18 cellular contexts compared by ENCODE assay signal in the genomic region with DNA sequence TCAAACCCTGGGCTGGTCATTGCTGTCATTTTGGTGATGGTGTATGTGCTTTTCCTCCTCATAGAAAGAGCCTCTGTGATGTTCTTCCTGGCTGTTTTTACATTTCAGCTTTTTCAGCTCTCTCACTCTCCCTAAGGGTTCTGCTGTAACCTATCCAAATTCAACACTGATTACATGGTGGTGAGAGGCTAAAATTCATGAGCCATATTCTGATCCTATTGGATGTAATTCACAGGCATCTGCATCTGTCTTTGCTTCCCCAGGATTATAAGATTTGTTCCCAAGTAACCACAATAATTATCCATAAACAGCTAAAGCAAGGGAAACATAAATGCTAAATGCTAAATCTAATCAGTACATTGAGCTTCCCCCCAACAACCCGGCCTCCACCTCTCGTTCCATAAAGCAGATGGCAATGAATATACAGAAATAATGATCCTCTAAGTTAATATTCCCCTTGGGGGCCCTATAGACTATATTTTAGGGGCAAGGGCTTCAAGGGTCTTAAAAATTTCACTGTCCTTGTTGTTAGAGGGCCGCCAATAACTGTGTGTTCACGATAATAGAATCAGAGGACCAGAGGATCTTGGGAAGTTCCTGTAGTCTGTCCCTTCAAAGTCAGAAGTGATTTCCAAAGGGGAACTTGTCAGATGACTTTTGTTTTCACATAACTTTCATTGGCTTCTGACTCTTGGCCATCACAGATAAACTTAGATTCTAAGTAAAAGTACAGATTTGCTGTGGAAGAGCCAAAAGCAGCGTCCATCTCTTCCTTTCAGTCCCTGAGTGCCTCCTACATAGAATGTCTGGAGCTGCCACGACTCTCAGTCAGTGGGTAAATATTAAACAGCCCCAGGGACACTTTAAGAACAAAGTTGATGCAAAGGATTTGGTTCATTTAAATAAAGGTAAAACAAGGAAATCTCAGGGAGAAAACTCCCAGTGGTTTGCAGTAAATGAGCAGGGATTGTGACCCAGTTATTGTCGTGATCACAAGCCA.
A peak's percentile ranks its signal among the peaks of the same experiment; 100 is the strongest.
DNase-seq lines count a peak whose midpoint lies in the region; ATAC-seq and TF ChIP-seq lines count a peak whose summit lies in the region.
"Had no signal": no experiment of that assay in that cellular context is flagged by ENCODE, and none has a peak within 500 bp of the region (broad histone marks: within the 10 kb centered on the region; RNA-seq: fewer than 3 reads in every experiment).

No MANE protein-coding gene starts in this region.

- no peak overlapping the region for H3K9ac ChIP-seq in HUES48 (ENCODE audit: low read depth, low read length)
- H3K9ac ChIP-seq in endodermal cell (ENCODE audit: extremely low read depth, low read length, poor library complexity, severe bottlenecking) = peak overlapping the region; percentile 3

- TF ChIP-seq POLR2A in gastrocnemius medialis (IDR thresholded peaks at IDR 0.05) = no peak

- H3K4me1 Mint-ChIP-seq in endodermal cell = peaks cover 38% of the 10 kb centered on the region
- no peaks in the 10 kb centered on the region for H3K4me1 Mint-ChIP-seq in natural killer cell treated with Interleukin-12 subunit alpha and Interleukin-12 subunit beta and Interleukin-15 and Interleukin-18, amount 100 ng/mL, for 72 hours (ENCODE audit: low read depth in 2 of 2)
- H3K4me1 Mint-ChIP-seq in activated naive CD4-positive, alpha-beta T cell treated with anti-CD3 and anti-CD28 coated beads, Interleukin-2, amount 10 ng/mL, durations not matched to agents 7 days and 5 days = no peaks in the 10 kb centered on the region

- in situ Hi-C loops in gastrocnemius medialis (cut with MboI; ENCODE audit: low sequenced_read_pairs in 4 of 4) = loop anchor here in 3 of 4 donors (10.0 kb wide), 3 partner anchors 552 to 792 kb away; no protein-coding TSS in a partner anchor

- peak overlapping the region; percentile 63 for H3K27ac ChIP-seq in HUES48 (ENCODE audit: low read depth, low read length)
- no peak overlapping the region for H3K27ac ChIP-seq in endodermal cell (ENCODE audit: low read depth, low read length)
- peak overlapping the region; percentile 14 to 48 (median 31) for H3K27ac ChIP-seq in gastrocnemius medialis
- H3K27ac ChIP-seq in psoas muscle = no peak overlapping the region

- TF ChIP-seq CTCF in endodermal cell (conservative IDR thresholded peaks at IDR 0.05) (no peak), gastrocnemius medialis (IDR thresholded peaks at IDR 0.05 in 4 of 5, conservative IDR thresholded peaks at IDR 0.05 in 1 of 5) (no peak), psoas muscle (IDR thresholded peaks at IDR 0.05) (no peak)

- H3K4me3 Mint-ChIP-seq in endodermal cell = no peak overlapping the region
- H3K4me3 Mint-ChIP-seq in natural killer cell treated with Interleukin-12 subunit alpha and Interleukin-12 subunit beta and Interleukin-15 and Interleukin-18, amount 100 ng/mL, for 72 hours = no peak overlapping the region
- H3K4me3 Mint-ChIP-seq in activated naive CD4-positive, alpha-beta T cell treated with anti-CD3 and anti-CD28 coated beads, Interleukin-2, amount 10 ng/mL, durations not matched to agents 7 days and 5 days = no peak overlapping the region
- H3K4me3 Mint-ChIP-seq: activated CD8-positive, alpha-beta T cell treated with anti-CD3 and anti-CD28 coated beads, Interleukin-2, amount 10 ng/mL, durations not matched to agents 7 days and 5 days; neural crest cell had no signal

- peak overlapping the region; percentile 74 for H3K27ac Mint-ChIP-seq in endodermal cell
- no peak overlapping the region for H3K27ac Mint-ChIP-seq in natural killer cell treated with Interleukin-12 subunit alpha and Interleukin-12 subunit beta and Interleukin-15 and Interleukin-18, amount 100 ng/mL, for 72 hours
- no peak overlapping the region for H3K27ac Mint-ChIP-seq in activated naive CD4-positive, alpha-beta T cell treated with anti-CD3 and anti-CD28 coated beads, Interleukin-2, amount 10 ng/mL, durations not matched to agents 7 days and 5 days
- H3K27ac Mint-ChIP-seq: activated CD8-positive, alpha-beta T cell treated with anti-CD3 and anti-CD28 coated beads, Interleukin-2, amount 10 ng/mL, durations not matched to agents 7 days and 5 days had no signal

- peaks cover under 1% of the 10 kb centered on the region; the same call in 1 of the 2 replicates for H3K4me1 ChIP-seq in HUES48 (ENCODE audit: control insufficient read depth, insufficient read depth, low read length)
- H3K4me1 ChIP-seq in endodermal cell (ENCODE audit: control insufficient read depth, insufficient read depth, low read length) = peaks cover 6% of the 10 kb centered on the region
- peaks cover 0 to 3% of the 10 kb centered on the region in 2 donors for H3K4me1 ChIP-seq in gastrocnemius medialis
- H3K4me1 ChIP-seq in psoas muscle = no peaks in the 10 kb centered on the region
- H3K4me1 ChIP-seq: ascending aorta had no signal

- no peaks in the 10 kb centered on the region for H3K9me3 ChIP-seq in HUES48 (ENCODE audit: control insufficient read depth, insufficient read depth, low read length)
- H3K9me3 ChIP-seq in endodermal cell (ENCODE audit: control insufficient read depth, low read length) = no peaks in the 10 kb centered on the region
- H3K9me3 ChIP-seq in gastrocnemius medialis = no peaks in the 10 kb centered on the region
- H3K9me3 ChIP-seq in psoas muscle = no peaks in the 10 kb centered on the region
- H3K9me3 ChIP-seq: ascending aorta, MG63 had no signal

- CTCF ChIA-PET in activated naive CD4-positive, alpha-beta T cell treated with anti-CD3 and anti-CD28 coated beads, Interleukin-2, amount 10 ng/mL, durations not matched to agents 7 days and 5 days (lab: Charles Lee) = no interaction called here

- no peaks in the 10 kb centered on the region for H3K36me3 Mint-ChIP-seq in endodermal cell (ENCODE audit: low read depth)
- H3K36me3 Mint-ChIP-seq in natural killer cell treated with Interleukin-12 subunit alpha and Interleukin-12 subunit beta and Interleukin-15 and Interleukin-18, amount 100 ng/mL, for 72 hours = no peaks in the 10 kb centered on the region
- no peaks in the 10 kb centered on the region for H3K36me3 Mint-ChIP-seq in activated naive CD4-positive, alpha-beta T cell treated with anti-CD3 and anti-CD28 coated beads, Interleukin-2, amount 10 ng/mL, durations not matched to agents 7 days and 5 days

- H3K27me3 ChIP-seq in HUES48 (ENCODE audit: control insufficient read depth, insufficient read depth, low read length) (no peaks in the 10 kb centered on the region), endodermal cell (ENCODE audit: control insufficient read depth, insufficient read depth, low read length, poor library complexity, severe bottlenecking) (no peaks in the 10 kb centered on the region), gastrocnemius medialis (no peaks in the 10 kb centered on the region), psoas muscle (ENCODE audit: insufficient read depth in 3 of 3, low read length in 2 of 3) (no peaks in the 10 kb centered on the region)
- H3K27me3 ChIP-seq: ascending aorta, MG63 had no signal

- H3K9me3 Mint-ChIP-seq in endodermal cell = no peaks in the 10 kb centered on the region
- H3K9me3 Mint-ChIP-seq in natural killer cell treated with Interleukin-12 subunit alpha and Interleukin-12 subunit beta and Interleukin-15 and Interleukin-18, amount 100 ng/mL, for 72 hours = no peaks in the 10 kb centered on the region
- H3K9me3 Mint-ChIP-seq in activated naive CD4-positive, alpha-beta T cell treated with anti-CD3 and anti-CD28 coated beads, Interleukin-2, amount 10 ng/mL, durations not matched to agents 7 days and 5 days = no peaks in the 10 kb centered on the region
- H3K9me3 Mint-ChIP-seq: neural crest cell had no signal

- ATAC-seq in left colon (peak; percentile 58), gastrocnemius medialis (peak; percentile 33 to 36), psoas muscle (no peak)
- no peak for ATAC-seq in natural killer cell treated with Interleukin-12 subunit alpha and Interleukin-12 subunit beta and Interleukin-15 and Interleukin-18, amount 100 ng/mL, for 72 hours
- ATAC-seq: activated CD8-positive, alpha-beta T cell treated with anti-CD3 and anti-CD28 coated beads, Interleukin-2, amount 10 ng/mL, durations not matched to agents 7 days and 5 days; left lobe of liver had no signal

- H3K27me3 Mint-ChIP-seq in endodermal cell (ENCODE audit: insufficient read depth) = no peaks in the 10 kb centered on the region
- peaks cover 5 to 6% of the 10 kb centered on the region in 2 donors for H3K27me3 Mint-ChIP-seq in natural killer cell treated with Interleukin-12 subunit alpha and Interleukin-12 subunit beta and Interleukin-15 and Interleukin-18, amount 100 ng/mL, for 72 hours
- H3K27me3 Mint-ChIP-seq in activated naive CD4-positive, alpha-beta T cell treated with anti-CD3 and anti-CD28 coated beads, Interleukin-2, amount 10 ng/mL, durations not matched to agents 7 days and 5 days = peaks cover 4% of the 10 kb centered on the region

- H3K36me3 ChIP-seq in HUES48 (ENCODE audit: control insufficient read depth, insufficient read depth, low read length) = no peaks in the 10 kb centered on the region
- H3K36me3 ChIP-seq in endodermal cell (ENCODE audit: control insufficient read depth, insufficient read depth, low read length) = no peaks in the 10 kb centered on the region
- H3K36me3 ChIP-seq in gastrocnemius medialis = no peaks in the 10 kb centered on the region
- H3K36me3 ChIP-seq in psoas muscle (ENCODE audit: insufficient read depth in 1 of 2, low read depth in 1 of 2) = no peaks in the 10 kb centered on the region
- H3K36me3 ChIP-seq: ascending aorta, MG63 had no signal

- H3K4me3 ChIP-seq in HUES48 (ENCODE audit: low read depth, low read length) = no peak overlapping the region
- H3K4me3 ChIP-seq in endodermal cell (ENCODE audit: low read length) = peak overlapping the region; percentile 19
- no peak overlapping the region for H3K4me3 ChIP-seq in gastrocnemius medialis
- no peak overlapping the region for H3K4me3 ChIP-seq in psoas muscle
- H3K4me3 ChIP-seq: ascending aorta, MG63, skin epidermis had no signal

- WGBS in endodermal cell (ENCODE audit: insufficient coverage in 1 of 2, insufficient read length in 1 of 2), 2 experiments = 88 to 89% methylated on average over 6 to 7 of the region's 7 CpGs
- 49 to 53% (median 51%) methylated on average over 7 of the region's 7 CpGs for WGBS in psoas muscle, 3 donors

- intact Hi-C loops in left colon (cut with DNase I, micrococcal nuclease) = no loop called here
- intact Hi-C loops in gastrocnemius medialis (cut with DNase I; ENCODE audit: low total_unique reads) = no loop called here
- intact Hi-C loops in psoas muscle (cut with DNase I) = loop anchor here in 1 of 2 donors (10.0 kb wide), 1 partner anchor 782 kb away; no protein-coding TSS in a partner anchor

- no peak for DNase-seq in endodermal cell
- no peak for DNase-seq in left colon
- no peak for DNase-seq in gastrocnemius medialis
- DNase-seq in natural killer cell treated with Interleukin-12 subunit alpha and Interleukin-12 subunit beta and Interleukin-15 and Interleukin-18, amount 100 ng/mL, for 72 hours (ENCODE audit: low spot score) = no peak
- DNase-seq in activated naive CD4-positive, alpha-beta T cell treated with anti-CD3 and anti-CD28 coated beads, Interleukin-2, amount 10 ng/mL, durations not matched to agents 7 days and 5 days = no peak
- DNase-seq in psoas muscle = no peak
- DNase-seq in NCI-H226 = no peak
- DNase-seq: activated CD8-positive, alpha-beta T cell treated with anti-CD3 and anti-CD28 coated beads, Interleukin-2, amount 10 ng/mL, durations not matched to agents 7 days and 5 days; hypothalamus; MG63; NCI-H2081; NCI-H526; stimulated activated naive CD4-positive, alpha-beta T cell had no signal

Comparison
In these comparisons a context has a peak if more than half of its experiments do, and no peak if none do; other contexts are left out.
1. H3K27ac ChIP-seq: peak in HUES48 (single experiment) and gastrocnemius medialis (4 of 4); none in endodermal cell (single experiment) and psoas muscle (single experiment).
2. ATAC-seq: peak in left colon (single experiment) and gastrocnemius medialis (2 of 2); none in natural killer cell treated with Interleukin-12 subunit alpha and Interleukin-12 subunit beta and Interleukin-15 and Interleukin-18, amount 100 ng/mL, for 72 hours (0 of 2) and psoas muscle (0 of 4).